ENCODE assay signal across 14 cellular contexts in genomic region chr7:28725045-28725630, GRCh38.
DNase-seq lines count a peak whose midpoint lies in the region; ATAC-seq and TF ChIP-seq lines count a peak whose summit lies in the region.
"Had no signal": no experiment of that assay in that cellular context is flagged by ENCODE, and none has a peak within 500 bp of the region (broad histone marks: within the 10 kb centered on the region; RNA-seq: fewer than 3 reads in every experiment).

No MANE protein-coding gene starts in this region.

- in situ Hi-C loops in T47D (cut with HindIII; ENCODE audit: low pct_unique_long_range_greater_than_20kb, low sequenced_read_pairs): no loop called here

- no peaks in the 10 kb centered on the region for H3K36me3 ChIP-seq in breast epithelium
- H3K36me3 ChIP-seq in suprapubic skin: peaks cover 3% of the 10 kb centered on the region

- TF ChIP-seq POLR2A in breast epithelium (IDR thresholded peaks at IDR 0.05) (no peak), suprapubic skin (IDR thresholded peaks at IDR 0.05) (no peak)

- H3K27me3 ChIP-seq in breast epithelium (no peaks in the 10 kb centered on the region), layer of hippocampus (ENCODE audit: control insufficient read depth, insufficient read depth, low read length) (no peaks in the 10 kb centered on the region), suprapubic skin (no peaks in the 10 kb centered on the region)

- WGBS in suprapubic skin: 29% methylated on average over 3 of the region's 3 CpGs

- intact Hi-C loops in breast epithelium (cut with DNase I; ENCODE audit: low total_unique reads): no loop called here

- H3K27ac ChIP-seq in breast epithelium: no peak overlapping the region
- peak overlapping the region; percentile 16 for H3K27ac ChIP-seq in layer of hippocampus (ENCODE audit: low read depth, low read length)
- peak overlapping the region; percentile 5 for H3K27ac ChIP-seq in suprapubic skin
- H3K27ac ChIP-seq: KMS-11, PC-9 had no signal

- ATAC-seq in HG02759 (IDR thresholded peaks at IDR 0.05; ENCODE audit: unreplicated experiment): no peak

- H3K4me3 ChIP-seq in breast epithelium (no peak overlapping the region), suprapubic skin (no peak overlapping the region)
- H3K4me3 ChIP-seq: PC-9 had no signal

- TF ChIP-seq EP300 in suprapubic skin (IDR thresholded peaks at IDR 0.05): no peak

- no peak for TF ChIP-seq CTCF in breast epithelium (IDR thresholded peaks at IDR 0.05)
- TF ChIP-seq CTCF in suprapubic skin (IDR thresholded peaks at IDR 0.05): no peak

- no peaks in the 10 kb centered on the region for H3K4me1 ChIP-seq in breast epithelium
- H3K4me1 ChIP-seq in suprapubic skin: peaks cover 35% of the 10 kb centered on the region

- no peaks in the 10 kb centered on the region for H3K9me3 ChIP-seq in breast epithelium
- H3K9me3 ChIP-seq in suprapubic skin: no peaks in the 10 kb centered on the region

- DNase-seq in T47D (ENCODE audit: low read depth in 1 of 2, low spot score in 1 of 2) (peak; percentile 38 to 78), breast epithelium (ENCODE audit: low spot score in 2 of 2) (no peak), NCI-H69 (lab: John Stamatoyannopoulos, UW) (peak; percentile 36), suprapubic skin (ENCODE audit: low spot score in 2 of 2) (no peak), T-helper 9 cell (no peak), putamen (ENCODE audit: low spot score) (no peak)
- DNase-seq: C1 segment of cervical spinal cord, HFFc6, NCI-H2029, NCI-H510A, PC-9 had no signal

Comparison
In these comparisons a context has a peak if more than half of its experiments do, and no peak if none do; other contexts are left out.
1. DNase-seq: peak in T47D (2 of 2) and NCI-H69 (single experiment); none in breast epithelium (0 of 2), suprapubic skin (0 of 2), T-helper 9 cell (single experiment) and putamen (single experiment).
2. H3K27ac ChIP-seq: peak in layer of hippocampus (single experiment) and suprapubic skin (single experiment); none in breast epithelium (0 of 2).